In genomic region chr1:228463559-228464455, GRCh38 we compare ENCODE assay signal across 8 cellular contexts. TPM values are rescaled to one million over a fixed set of nuclear protein-coding genes. Genes with fewer than 3 reads are reported as not detected.
DNase-seq lines count a peak whose midpoint lies in the region; ATAC-seq and TF ChIP-seq lines count a peak whose summit lies in the region.

No MANE protein-coding gene starts in this region.

- POLR2A ChIA-PET in activated CD4-positive, alpha-beta memory T cell treated with anti-CD3 and anti-CD28 coated beads, Interleukin-2, amount 10 ng/mL, durations not matched to agents 7 days and 5 days (lab: Charles Lee): interaction anchor here (0.8 to 5.0 kb wide), 15 partner anchors 8 to 381 kb away, joined by 3 to 153 read pairs (median 11); partner anchors contain the start of genes ARF1, GUK1, IBA57 and RNF187

- H3K9me3 Mint-ChIP-seq in activated CD4-positive, alpha-beta memory T cell treated with anti-CD3 and anti-CD28 coated beads, Interleukin-2, amount 10 ng/mL, durations not matched to agents 7 days and 5 days: no peaks in the 10 kb centered on the region

- CTCF ChIA-PET in activated CD4-positive, alpha-beta memory T cell treated with anti-CD3 and anti-CD28 coated beads, Interleukin-2, amount 10 ng/mL, durations not matched to agents 7 days and 5 days (lab: Charles Lee): interaction anchor here (0.8 to 3.8 kb wide), 17 partner anchors 8 to 333 kb away, joined by 3 to 24 read pairs (median 5); partner anchors contain the start of genes IBA57, RNF187 and TRIM11

- H3K36me3 Mint-ChIP-seq in activated CD4-positive, alpha-beta memory T cell treated with anti-CD3 and anti-CD28 coated beads, Interleukin-2, amount 10 ng/mL, durations not matched to agents 7 days and 5 days (ENCODE audit: low read depth): peaks cover 20% of the 10 kb centered on the region

- peak; percentile 54 for ATAC-seq in GM21786 (IDR thresholded peaks at IDR 0.05; ENCODE audit: unreplicated experiment)

- peak overlapping the region; percentile 91 for H3K27ac Mint-ChIP-seq in activated CD4-positive, alpha-beta memory T cell treated with anti-CD3 and anti-CD28 coated beads, Interleukin-2, amount 10 ng/mL, durations not matched to agents 7 days and 5 days

- H3K4me1 Mint-ChIP-seq in activated CD4-positive, alpha-beta memory T cell treated with anti-CD3 and anti-CD28 coated beads, Interleukin-2, amount 10 ng/mL, durations not matched to agents 7 days and 5 days: peaks cover 70% of the 10 kb centered on the region

- H3K4me3 ChIP-seq in fibroblast of the aortic adventitia (ENCODE audit: low read depth, low read length): peak overlapping the region; percentile 55

- no peaks in the 10 kb centered on the region for H3K27me3 Mint-ChIP-seq in activated CD4-positive, alpha-beta memory T cell treated with anti-CD3 and anti-CD28 coated beads, Interleukin-2, amount 10 ng/mL, durations not matched to agents 7 days and 5 days

- peak; percentile 33 for TF ChIP-seq CTCF in GM10266 (IDR thresholded peaks at IDR 0.05; ENCODE audit: control insufficient read depth, insufficient read depth, low read depth, missing control alignments)
- peak; percentile 27 for TF ChIP-seq CTCF in fibroblast of the aortic adventitia (IDR thresholded peaks at IDR 0.05; ENCODE audit: insufficient read depth, low read length)

- peak overlapping the region; percentile 76 for H3K4me3 Mint-ChIP-seq in activated CD4-positive, alpha-beta memory T cell treated with anti-CD3 and anti-CD28 coated beads, Interleukin-2, amount 10 ng/mL, durations not matched to agents 7 days and 5 days

- peak; percentile 61 for DNase-seq in GM10266 (ENCODE audit: extremely low spot score)
- DNase-seq in NCI-H1092 treated with DMSO at 0.1 percent for 48 hours (lab: John Stamatoyannopoulos, UW): peak; percentile 56
- DNase-seq in activated CD4-positive, alpha-beta memory T cell treated with anti-CD3 and anti-CD28 coated beads, Interleukin-2, amount 10 ng/mL, durations not matched to agents 7 days and 5 days: peak; percentile 89
- DNase-seq in fibroblast of the aortic adventitia (ENCODE audit: low read depth): peak; percentile 44
- DNase-seq in retina: peak; percentile 84
- DNase-seq in NCI-H748 (lab: John Stamatoyannopoulos, UW; ENCODE audit: unreplicated experiment): no peak
- DNase-seq in NCI-H2107 treated with DMSO at 0.1 percent for 48 hours (lab: John Stamatoyannopoulos, UW; ENCODE audit: unreplicated experiment): no peak

RNA-seq across cellular contexts. Expression of gene RNF187, which starts 23.4 kb away (rescaled TPM):
- total RNA-seq in activated CD4-positive, alpha-beta memory T cell treated with anti-CD3 and anti-CD28 coated beads, Interleukin-2, amount 10 ng/mL, durations not matched to agents 7 days and 5 days: 100 to 1,000 TPM; 121 to 127 TPM
- total RNA-seq in fibroblast of the aortic adventitia (ENCODE audit: low replicate concordance): 39.8 and 78.7 TPM in 2 replicates

RNA-seq across cellular contexts. Expression of gene TRIM17, which starts 47.1 kb away (rescaled TPM):
- total RNA-seq in activated CD4-positive, alpha-beta memory T cell treated with anti-CD3 and anti-CD28 coated beads, Interleukin-2, amount 10 ng/mL, durations not matched to agents 7 days and 5 days: 1 to 10 TPM; 2.8 to 3.8 TPM
- 7.0 TPM in 1 of 2 replicates, not detected in the other for total RNA-seq in fibroblast of the aortic adventitia (ENCODE audit: low replicate concordance)

RNA-seq across cellular contexts. Expression of gene TRIM11, which starts 57.2 kb away (rescaled TPM):
- 10 to 100 TPM; 63.7 to 69.0 TPM for total RNA-seq in activated CD4-positive, alpha-beta memory T cell treated with anti-CD3 and anti-CD28 coated beads, Interleukin-2, amount 10 ng/mL, durations not matched to agents 7 days and 5 days
- 16.2 and 53.1 TPM in 2 replicates for total RNA-seq in fibroblast of the aortic adventitia (ENCODE audit: low replicate concordance)

Comparison
In these comparisons a context has a peak if more than half of its experiments do, and no peak if none do; other contexts are left out.
1. DNase-seq: peak in GM10266 (single experiment), NCI-H1092 treated with DMSO at 0.1 percent for 48 hours (single experiment), activated CD4-positive, alpha-beta memory T cell treated with anti-CD3 and anti-CD28 coated beads, Interleukin-2, amount 10 ng/mL, durations not matched to agents 7 days and 5 days (single experiment), fibroblast of the aortic adventitia (single experiment) and retina (single experiment); none in NCI-H748 (single experiment) and NCI-H2107 treated with DMSO at 0.1 percent for 48 hours (single experiment).